Comparison of ENCODE assay signal across 9 cellular contexts in the genomic region with DNA sequence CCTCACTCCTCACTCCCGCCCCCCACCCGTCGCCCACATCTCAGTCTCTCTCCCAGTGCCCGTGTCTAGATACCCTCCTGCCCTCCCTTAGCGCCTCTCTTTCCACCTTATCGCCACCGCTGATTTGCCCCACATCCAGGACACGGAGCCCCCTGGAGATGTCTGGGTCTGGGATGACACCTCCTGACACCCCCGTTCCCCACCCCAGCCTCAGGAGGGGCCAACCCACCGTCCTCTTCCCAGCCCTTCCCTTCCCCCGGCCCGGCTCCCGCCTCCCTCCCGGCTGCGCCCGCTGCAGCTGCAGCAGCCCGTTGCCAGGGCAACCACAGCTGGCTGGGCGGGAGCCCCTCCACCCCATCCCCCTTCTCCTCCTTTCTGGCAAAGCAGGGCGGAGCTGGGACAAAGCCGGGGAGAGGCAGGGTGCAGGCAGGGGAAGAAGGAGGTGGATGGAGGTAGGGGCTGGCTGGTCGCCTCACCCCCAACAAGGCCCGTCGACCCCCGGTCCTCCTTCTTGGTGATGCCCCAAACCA. TPM values are rescaled to one million over a fixed set of nuclear protein-coding genes. Genes with fewer than 3 reads are reported as not detected.
A peak's percentile ranks its signal among the peaks of the same experiment; 100 is the strongest.
DNase-seq lines count a peak whose midpoint lies in the region; ATAC-seq, FAIRE-seq and TF ChIP-seq lines count a peak whose summit lies in the region.
"Had no signal": no experiment of that assay in that cellular context is flagged by ENCODE, and none has a peak within 500 bp of the region (broad histone marks: within the 10 kb centered on the region; RNA-seq: fewer than 3 reads in every experiment).

No MANE protein-coding gene starts in this region.

- H2AK5ac ChIP-seq in H1 (ENCODE audit: low read depth, low read length) = 0 out of 2 replicates have a peak overlapping the region, but pooled peaks have one; percentile 24

- CTCF ChIA-PET in H1 (lab: Charles Lee; ENCODE audit: partially characterized antibody) = interaction anchor here (1.3 to 1.9 kb wide), 4 partner anchors 15 to 27 kb away, joined by 3 to 4 read pairs (median 4); no protein-coding TSS in a partner anchor

- H3K36me3 ChIP-seq in H1 (ENCODE audit: control insufficient read depth in 2 of 4, insufficient read depth in 4 of 4, low read length in 3 of 4) (no peaks in the 10 kb centered on the region; a peak in 1 of 8 replicates), mucosa of descending colon (ENCODE audit: low read depth) (peaks cover 3% of the 10 kb centered on the region), vagina (peaks cover 0 to 10% of the 10 kb centered on the region in 2 donors)

- peak overlapping the region; percentile 42 for H3K56ac ChIP-seq in H1 (replicated peaks; ENCODE audit: insufficient read length, low read depth, low read length)

- no peaks in the 10 kb centered on the region for H3K79me1 ChIP-seq in H1 (ENCODE audit: low read depth, low read length)

- H2BK12ac ChIP-seq in H1 (ENCODE audit: low read depth, low read length) = peak overlapping the region; percentile 96

- H2BK5ac ChIP-seq in H1 (ENCODE audit: low read depth, low read length) = peak overlapping the region; percentile 77

- no peaks in the 10 kb centered on the region for H3K9me3 ChIP-seq in H1 (ENCODE audit: insufficient read depth in 2 of 2, low read depth in 1 of 2, low read length in 1 of 2)
- H3K9me3 ChIP-seq in mucosa of descending colon = no peaks in the 10 kb centered on the region
- no peaks in the 10 kb centered on the region for H3K9me3 ChIP-seq in vagina

- H2AFZ ChIP-seq in H1 (ENCODE audit: low read length) = no peak overlapping the region

- peak overlapping the region; percentile 99; the same call in 1 of the 2 replicates for H2BK15ac ChIP-seq in H1 (ENCODE audit: low read length)

- peaks cover 0 to 1% of the 10 kb centered on the region in 2 experiments for H4K20me1 ChIP-seq in H1 (replicated peaks in 1 of 2; ENCODE audit: control insufficient read depth in 1 of 2, insufficient read depth in 2 of 2, low read length in 2 of 2)

- H3K4me3 ChIP-seq in H1 (ENCODE audit: extremely low read depth in 1 of 4, insufficient read depth in 2 of 4, low read depth in 3 of 4, low read length in 4 of 4) = peak overlapping the region; percentile 48 to 63 (median 56)
- H3K4me3 ChIP-seq in mucosa of descending colon = no peak overlapping the region
- peak overlapping the region; percentile 28 to 37 for H3K4me3 ChIP-seq in vagina

- peaks cover 19% of the 10 kb centered on the region for H3K23me2 ChIP-seq in H1 (ENCODE audit: low read depth, low read length)

- H2BK120ac ChIP-seq in H1 (replicated peaks; ENCODE audit: low read depth, low read length) = no peak overlapping the region

- TF ChIP-seq EP300 in H1 (IDR thresholded peaks at IDR 0.05; ENCODE audit: borderline replicate concordance in 1 of 2, low read depth in 2 of 2, low read length in 2 of 2) = peak in 1 of 2 experiments; percentile 61; a peak in 1 of 3 replicates

- WGBS in H1 (ENCODE audit: extremely low coverage in 1 of 2, insufficient coverage in 1 of 2, insufficient read length in 1 of 2, insufficient replicate concordance in 2 of 2, low coverage in 1 of 2, low lambda C conversion rate in 2 of 2, missing lambda C conversion rate in 1 of 2), 2 experiments = 0% methylated on average over 9 of the region's 24 CpGs; no CpG with 5 or more reads in 1 of the 2 experiments

- H3K4me2 ChIP-seq in H1 (ENCODE audit: insufficient read depth in 1 of 2, low read depth in 2 of 2, low read length in 2 of 2) = peak overlapping the region; percentile 97 to 100

- TF ChIP-seq RAD21 in H1 (IDR thresholded peaks at IDR 0.05 in 1 of 2, conservative IDR thresholded peaks at IDR 0.05 in 1 of 2; ENCODE audit: low read depth in 2 of 2, low read length in 2 of 2) = no peak

- peak overlapping the region; percentile 49 for H4K5ac ChIP-seq in H1 (ENCODE audit: insufficient read length, low read depth, low read length)

- POLR2A ChIA-PET in H1 (lab: Charles Lee; ENCODE audit: partially characterized antibody) = interaction anchor here (0.6 to 4.3 kb wide), 8 partner anchors 10 to 304 kb away, joined by 3 to 29 read pairs (median 4); partner anchors contain the start of genes SIPA1L3 and WDR87

- FAIRE-seq in H1 (lab: Jason Lieb, UNC) = no peak

- 0 out of 2 replicates have a peak overlapping the region, but pooled peaks have one; percentile 20 for H4K8ac ChIP-seq in H1 (ENCODE audit: extremely low read depth, insufficient read depth, low read length)

- intact Hi-C loops in mucosa of descending colon (cut with DNase I, micrococcal nuclease) = no loop called here
- intact Hi-C loops in vagina (cut with DNase I) = no loop called here

- H3K4me1 ChIP-seq in H1 (replicated peaks in 1 of 4; ENCODE audit: control insufficient read depth in 3 of 4, insufficient read depth in 4 of 4, low read length in 3 of 4) (peaks cover 0 to 20% (median 13%) of the 10 kb centered on the region in 4 experiments; a peak in 6 of 7 replicates), mucosa of descending colon (ENCODE audit: low read depth) (peaks cover 9% of the 10 kb centered on the region), vagina (peaks cover 29% of the 10 kb centered on the region)

- H3K14ac ChIP-seq in H1 (ENCODE audit: insufficient read length) = no peak overlapping the region

- peak; percentile 28 for ATAC-seq in mucosa of descending colon
- no peak for ATAC-seq in GM18861 (IDR thresholded peaks at IDR 0.05; ENCODE audit: unreplicated experiment)

- no peaks in the 10 kb centered on the region for H3K79me2 ChIP-seq in H1 (ENCODE audit: control insufficient read depth in 1 of 2, insufficient read depth in 2 of 2, low read length in 2 of 2)

- H3K27ac ChIP-seq in H1 (ENCODE audit: low read depth, low read length) (0 out of 2 replicates have a peak overlapping the region, but pooled peaks have one; percentile 46), vagina (peak overlapping the region; percentile 75)

- H3K9ac ChIP-seq in H1 (replicated peaks in 1 of 4; ENCODE audit: extremely low read depth in 1 of 4, low read depth in 3 of 4, low read length in 3 of 4) = peak overlapping the region in 3 of 4 experiments; percentile 48 to 65 (median 60); a peak in 5 of 7 replicates

- TF ChIP-seq POLR2A in H1 (IDR thresholded peaks at IDR 0.05; ENCODE audit: control extremely low read depth in 1 of 2, low read depth in 2 of 2, low read length in 2 of 2) (no peak), vagina (IDR thresholded peaks at IDR 0.05) (peak in 1 of 2 donors; percentile 16)

- H3K18ac ChIP-seq in H1 (ENCODE audit: extremely low read depth, low read length) = peak overlapping the region; percentile 90; the same call in 1 of the 2 replicates

- no peak overlapping the region for H3K23ac ChIP-seq in H1 (ENCODE audit: insufficient read length)

- TF ChIP-seq CTCF in H1 (IDR thresholded peaks at IDR 0.05; ENCODE audit: control extremely low read depth in 1 of 3, insufficient read depth in 1 of 3, low read depth in 1 of 3, low read length in 3 of 3) (no peak), mucosa of descending colon (IDR thresholded peaks at IDR 0.05) (no peak), vagina (IDR thresholded peaks at IDR 0.05) (no peak)

- peak overlapping the region; percentile 80 for H4K91ac ChIP-seq in H1 (replicated peaks; ENCODE audit: insufficient read length, low read length)

- DNase-seq in SHP77 (lab: John Stamatoyannopoulos, UW) (peak; percentile 37 to 67), SHP77 treated with DMSO at 0.1 percent for 48 hours (lab: John Stamatoyannopoulos, UW) (no peak), H1 (ENCODE audit: low read depth in 1 of 2, low spot score in 2 of 2) (peak in 1 of 2 experiments; percentile 90), mucosa of descending colon (peak in 1 of 3 donors; percentile 42), vagina (ENCODE audit: extremely low spot score in 2 of 2) (no peak), cortex of kidney (lab: John Stamatoyannopoulos, UW) (no peak), dedifferentiated amniotic fluid mesenchymal stem cell (ENCODE audit: extremely low spot score) (no peak)

- no peak overlapping the region for H2BK20ac ChIP-seq in H1 (ENCODE audit: low read length)

- H3K27me3 ChIP-seq in H1 (replicated peaks in 1 of 4; ENCODE audit: control insufficient read depth in 3 of 4, extremely low read depth in 1 of 4, insufficient read depth in 3 of 4, low read length in 3 of 4) = no peaks in the 10 kb centered on the region
- H3K27me3 ChIP-seq in vagina = peaks cover 5% of the 10 kb centered on the region

- no peak overlapping the region for H3K4ac ChIP-seq in H1 (replicated peaks; ENCODE audit: insufficient read length, low read depth, low read length)

RNA-seq across cellular contexts. Expression of gene DPF1, which starts 13.5 kb away (rescaled TPM):
- 15.2 and 15.6 TPM in 2 replicates for total RNA-seq in H1 (2021; fragmentation: NEBNext Ultra II Directional; extraction: Animal tissue kit (Norgen Biotek cat#: 25700))
- 12.9 and 20.9 TPM in 2 replicates for polyA plus RNA-seq in H1 (2011; rRNA removed)
- polyA plus RNA-seq in H1 (2011; cell fraction: cytosol; rRNA removed) = 12.4 TPM
- 20.0 TPM for polyA plus RNA-seq in H1 (2011; cell fraction: nucleus; rRNA removed)
- 5.4 to 11.2 TPM (median 10.0 TPM) in 4 replicates for polyA plus RNA-seq in H1 (2012, experiment 1 of 2)
- polyA plus RNA-seq in H1 (2012, experiment 2 of 2) = 7.2 TPM
- 5.0 TPM for polyA plus RNA-seq in H1 (2013, experiment 1 of 2)
- 5.9 TPM for polyA plus RNA-seq in H1 (2013, experiment 2 of 2)
- 3.9 and 5.9 TPM in 2 replicates for polyA minus RNA-seq in H1 (2011; rRNA and poly(A)+ RNA removed)
- polyA minus RNA-seq in H1 (2011; cell fraction: cytosol; rRNA and poly(A)+ RNA removed) = 7.3 TPM
- 5.0 TPM for polyA minus RNA-seq in H1 (2011; cell fraction: nucleus; rRNA and poly(A)+ RNA removed)
- under 1 TPM in 1 of 3 donors, not detected in 2; 0.22 TPM for total RNA-seq in mucosa of descending colon
- not detected for total RNA-seq in vagina
- polyA plus RNA-seq: CD14-positive monocyte had no signal

RNA-seq across cellular contexts. Expression of gene PPP1R14A, which starts 45.7 kb away (rescaled TPM):
- total RNA-seq in H1 (2021; fragmentation: NEBNext Ultra II Directional; extraction: Animal tissue kit (Norgen Biotek cat#: 25700)) = 21.8 and 26.3 TPM in 2 replicates
- 13.6 and 20.7 TPM in 2 replicates for polyA plus RNA-seq in H1 (2011; rRNA removed)
- 22.7 TPM for polyA plus RNA-seq in H1 (2011; cell fraction: cytosol; rRNA removed)
- polyA plus RNA-seq in H1 (2011; cell fraction: nucleus; rRNA removed) = 12.6 TPM
- polyA plus RNA-seq in H1 (2012, experiment 1 of 2) = 8.5 to 22.2 TPM (median 17.5 TPM) in 4 replicates
- 11.4 TPM for polyA plus RNA-seq in H1 (2012, experiment 2 of 2)
- 26.7 TPM for polyA plus RNA-seq in H1 (2013, experiment 1 of 2)
- 25.6 TPM for polyA plus RNA-seq in H1 (2013, experiment 2 of 2)
- polyA minus RNA-seq in H1 (2011; rRNA and poly(A)+ RNA removed) = 0.27 and 0.82 TPM in 2 replicates
- polyA minus RNA-seq in H1 (2011; cell fraction: cytosol; rRNA and poly(A)+ RNA removed) = 8.8 TPM
- polyA minus RNA-seq in H1 (2011; cell fraction: nucleus; rRNA and poly(A)+ RNA removed) = 5.5 TPM
- 100 to 1,000 TPM in 1 of 3 donors, 10 to 100 TPM in 1, 1 to 10 TPM in 1; 9.0 to 186 (median 19.9) TPM for total RNA-seq in mucosa of descending colon
- total RNA-seq in vagina = 86.9 TPM
- polyA plus RNA-seq: CD14-positive monocyte had no signal

RNA-seq across cellular contexts. Expression of gene SPINT2, which starts 53.9 kb away (rescaled TPM):
- 296 and 303 TPM in 2 replicates for total RNA-seq in H1 (2021; fragmentation: NEBNext Ultra II Directional; extraction: Animal tissue kit (Norgen Biotek cat#: 25700))
- polyA plus RNA-seq in H1 (2011; rRNA removed) = 294 and 376 TPM in 2 replicates
- 293 TPM for polyA plus RNA-seq in H1 (2011; cell fraction: cytosol; rRNA removed)
- 296 TPM for polyA plus RNA-seq in H1 (2011; cell fraction: nucleus; rRNA removed)
- polyA plus RNA-seq in H1 (2012, experiment 1 of 2) = 239 to 303 TPM (median 281 TPM) in 4 replicates
- 299 TPM for polyA plus RNA-seq in H1 (2012, experiment 2 of 2)
- 265 TPM for polyA plus RNA-seq in H1 (2013, experiment 1 of 2)
- polyA plus RNA-seq in H1 (2013, experiment 2 of 2) = 292 TPM
- 139 and 147 TPM in 2 replicates for polyA minus RNA-seq in H1 (2011; rRNA and poly(A)+ RNA removed)
- polyA minus RNA-seq in H1 (2011; cell fraction: cytosol; rRNA and poly(A)+ RNA removed) = 139 TPM
- 76.6 TPM for polyA minus RNA-seq in H1 (2011; cell fraction: nucleus; rRNA and poly(A)+ RNA removed)
- total RNA-seq in mucosa of descending colon (100 to 1,000 TPM; 355 to 802 (median 787) TPM), vagina (174 TPM)

Comparison
In these comparisons a context has a peak if more than half of its experiments do, and no peak if none do; other contexts are left out.
1. DNase-seq: peak in SHP77 (2 of 2); none in SHP77 treated with DMSO at 0.1 percent for 48 hours (single experiment), vagina (0 of 2), cortex of kidney (single experiment) and dedifferentiated amniotic fluid mesenchymal stem cell (single experiment).
2. RNA of gene DPF1, which starts 13.5 kb away (total RNA-seq): 15.2 to 15.6 TPM in H1; not detected in vagina (single experiment) and 0.22 TPM in mucosa of descending colon; every median in the first group is over 10 times any median in the second.